In the genomic region with DNA sequence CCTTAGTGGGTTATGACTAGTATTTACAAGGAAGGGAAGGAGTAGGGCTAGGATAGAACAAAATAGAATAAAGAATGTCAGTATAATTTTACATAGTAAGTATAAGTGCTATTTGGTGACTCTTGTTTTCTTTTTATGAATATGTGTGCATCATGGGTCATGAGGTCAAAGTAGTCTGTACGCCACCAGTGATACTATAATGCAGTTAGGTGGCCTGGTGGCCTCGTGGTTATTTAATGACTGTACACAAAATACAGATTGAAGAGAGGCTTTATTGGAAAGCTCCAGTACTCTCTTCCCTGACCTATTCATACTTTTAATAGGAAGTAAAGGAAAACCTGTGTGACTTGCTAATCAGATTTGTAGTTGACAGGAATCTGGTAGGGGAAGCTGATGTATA, we compare ENCODE assay signal across 25 cellular contexts. TPM values are rescaled to one million over a fixed set of nuclear protein-coding genes. Genes with fewer than 3 reads are reported as not detected.
DNase-seq lines count a peak whose midpoint lies in the region; ATAC-seq and TF ChIP-seq lines count a peak whose summit lies in the region.
"Had no signal": no experiment of that assay in that cellular context is flagged by ENCODE, and none has a peak within 500 bp of the region (broad histone marks: within the 10 kb centered on the region; RNA-seq: fewer than 3 reads in every experiment).

No MANE protein-coding gene starts in this region.

- no peak overlapping the region for H3K27ac ChIP-seq in CD4-positive, CD25-positive, alpha-beta regulatory T cell (ENCODE audit: insufficient read depth, low read length, poor library complexity, severe bottlenecking)
- no peak overlapping the region for H3K27ac ChIP-seq in CD8-positive, alpha-beta T cell (ENCODE audit: low read depth, low read length)
- H3K27ac ChIP-seq in VCaP (peak overlapping the region; percentile 94), substantia nigra (ENCODE audit: low read depth, low read length, poor library complexity, severe bottlenecking) (no peak overlapping the region)
- H3K27ac ChIP-seq: GM23248, left ventricle myocardium inferior, suprapubic skin had no signal

- TF ChIP-seq POLR2A in erythroblast (IDR thresholded peaks at IDR 0.05; ENCODE audit: low read length): no peak

- no peaks in the 10 kb centered on the region for H3K9me3 Mint-ChIP-seq in CD4-positive, CD25-positive, alpha-beta regulatory T cell
- no peaks in the 10 kb centered on the region for H3K9me3 Mint-ChIP-seq in CD8-positive, alpha-beta T cell
- H3K9me3 Mint-ChIP-seq: effector memory CD8-positive, alpha-beta T cell; naive B cell; stimulated activated memory B cell treated with anti-CD40 and anti-IgM and Interleukin-4, amounts not matched to agents 10 μg/mL and 1 μg/mL and 100 μg/mL, for 72 hours; WTC11 had no signal

- H3K36me3 Mint-ChIP-seq in CD4-positive, CD25-positive, alpha-beta regulatory T cell: peaks cover 8% of the 10 kb centered on the region
- H3K36me3 Mint-ChIP-seq in CD8-positive, alpha-beta T cell: peaks cover 42% of the 10 kb centered on the region

- TF ChIP-seq CTCF in CD8-positive, alpha-beta T cell (IDR thresholded peaks at IDR 0.05): no peak
- TF ChIP-seq CTCF in VCaP (conservative IDR thresholded peaks at IDR 0.05) (no peak), mucosa of descending colon (IDR thresholded peaks at IDR 0.05) (no peak)

- H3K27me3 Mint-ChIP-seq in CD4-positive, CD25-positive, alpha-beta regulatory T cell: no peaks in the 10 kb centered on the region
- H3K27me3 Mint-ChIP-seq in CD8-positive, alpha-beta T cell (ENCODE audit: low read depth): no peaks in the 10 kb centered on the region
- H3K27me3 Mint-ChIP-seq: effector memory CD8-positive, alpha-beta T cell; naive B cell; stimulated activated memory B cell treated with anti-CD40 and anti-IgM and Interleukin-4, amounts not matched to agents 10 μg/mL and 1 μg/mL and 100 μg/mL, for 72 hours had no signal

- intact Hi-C loops in CD8-positive, alpha-beta T cell (cut with DNase I, micrococcal nuclease): no loop called here
- intact Hi-C loops in mucosa of descending colon (cut with DNase I, micrococcal nuclease): no loop called here

- CTCF ChIA-PET in CD8-positive, alpha-beta T cell (lab: Charles Lee): interaction anchor here (1.9 to 2.0 kb wide), 2 partner anchors 17 to 59 kb away, joined by 4 to 5 read pairs; no protein-coding TSS in a partner anchor

- H3K27ac Mint-ChIP-seq in CD4-positive, CD25-positive, alpha-beta regulatory T cell: peak overlapping the region in 2 of 3 donors; percentile 8 to 83
- H3K27ac Mint-ChIP-seq in CD8-positive, alpha-beta T cell: peak overlapping the region; percentile 1
- H3K27ac Mint-ChIP-seq: stimulated activated memory B cell treated with anti-CD40 and anti-IgM and Interleukin-4, amounts not matched to agents 10 μg/mL and 1 μg/mL and 100 μg/mL, for 72 hours; WTC11 had no signal

- peaks cover 9% of the 10 kb centered on the region for H3K36me3 ChIP-seq in CD4-positive, CD25-positive, alpha-beta regulatory T cell (ENCODE audit: control insufficient read depth, insufficient read depth, low read length)
- no peaks in the 10 kb centered on the region for H3K36me3 ChIP-seq in CD8-positive, alpha-beta T cell (ENCODE audit: insufficient read depth, low read length)
- H3K36me3 ChIP-seq in mucosa of descending colon (ENCODE audit: low read depth): no peaks in the 10 kb centered on the region

- no peaks in the 10 kb centered on the region for H3K9me3 ChIP-seq in CD4-positive, CD25-positive, alpha-beta regulatory T cell (ENCODE audit: control insufficient read depth in 2 of 2, low read length in 2 of 2)
- H3K9me3 ChIP-seq in CD8-positive, alpha-beta T cell (ENCODE audit: low read length): no peaks in the 10 kb centered on the region
- H3K9me3 ChIP-seq in mucosa of descending colon: no peaks in the 10 kb centered on the region
- H3K9me3 ChIP-seq: left ventricle myocardium inferior, suprapubic skin had no signal

- DNase-seq in CD4-positive, CD25-positive, alpha-beta regulatory T cell: no peak
- DNase-seq in CD8-positive, alpha-beta T cell: no peak
- DNase-seq in mucosa of descending colon (no peak), substantia nigra (lab: John Stamatoyannopoulos, UW) (no peak), erythroblast (lab: John Stamatoyannopoulos, UW) (no peak)
- DNase-seq: activated CD4-positive, alpha-beta T cell treated with anti-CD3 and anti-CD28 coated beads, Interleukin-2, amount 50 U/mL, for 4 hours; C1 segment of cervical spinal cord; caudate nucleus; effector memory CD8-positive, alpha-beta T cell; glutamatergic neuron; GM23248; left ventricle myocardium inferior; naive B cell; NCI-H1092; NCI-H1694; NCI-H748 treated with DMSO at 0.1 percent for 48 hours; occipital lobe; stimulated activated CD4-positive, alpha-beta T cell treated with anti-CD3 and anti-CD28 coated beads, Interleukin-15, amount 100 ng/mL, for 24 hours; stimulated activated CD4-positive, alpha-beta T cell treated with anti-CD3 and anti-CD28 coated beads, Interleukin-4, amount 100 ng/mL, for 4 hours had no signal

- POLR2A ChIA-PET in CD8-positive, alpha-beta T cell (lab: Charles Lee): no interaction called here

- no peaks in the 10 kb centered on the region for H3K27me3 ChIP-seq in CD4-positive, CD25-positive, alpha-beta regulatory T cell (ENCODE audit: control insufficient read depth, insufficient read depth, low read length)
- H3K27me3 ChIP-seq in CD8-positive, alpha-beta T cell (ENCODE audit: insufficient read depth, low read length): no peaks in the 10 kb centered on the region
- H3K27me3 ChIP-seq: suprapubic skin had no signal

- H3K4me3 Mint-ChIP-seq in CD4-positive, CD25-positive, alpha-beta regulatory T cell: peak overlapping the region in 1 of 4 donors; percentile 3
- H3K4me3 Mint-ChIP-seq in CD8-positive, alpha-beta T cell: no peak overlapping the region
- H3K4me3 Mint-ChIP-seq: effector memory CD8-positive, alpha-beta T cell; naive B cell; stimulated activated memory B cell treated with anti-CD40 and anti-IgM and Interleukin-4, amounts not matched to agents 10 μg/mL and 1 μg/mL and 100 μg/mL, for 72 hours; WTC11 had no signal

- H3K4me1 ChIP-seq in CD4-positive, CD25-positive, alpha-beta regulatory T cell (ENCODE audit: control insufficient read depth, insufficient read depth, low read length, poor library complexity, severe bottlenecking): peaks cover 39% of the 10 kb centered on the region
- peaks cover 39% of the 10 kb centered on the region for H3K4me1 ChIP-seq in CD8-positive, alpha-beta T cell (ENCODE audit: insufficient read depth, low read length)
- peaks cover 45% of the 10 kb centered on the region for H3K4me1 ChIP-seq in mucosa of descending colon (ENCODE audit: low read depth)

- no peak for ATAC-seq in CD4-positive, CD25-positive, alpha-beta regulatory T cell (ENCODE audit: low read depth in 2 of 2)
- no peak for ATAC-seq in CD8-positive, alpha-beta T cell
- ATAC-seq in mucosa of descending colon (peak; percentile 33), HG02678 (IDR thresholded peaks at IDR 0.05; ENCODE audit: unreplicated experiment) (no peak), HG03354 (IDR thresholded peaks at IDR 0.05; ENCODE audit: poor library complexity, severe bottlenecking, unreplicated experiment) (no peak)
- ATAC-seq: effector memory CD8-positive, alpha-beta T cell; stimulated activated memory B cell treated with anti-CD40 and anti-IgM and Interleukin-4, amounts not matched to agents 10 μg/mL and 1 μg/mL and 100 μg/mL, for 72 hours; WTC11 had no signal

- H3K4me3 ChIP-seq in CD4-positive, CD25-positive, alpha-beta regulatory T cell (ENCODE audit: low read depth, low read length): no peak overlapping the region
- no peak overlapping the region for H3K4me3 ChIP-seq in CD8-positive, alpha-beta T cell (ENCODE audit: low read depth, low read length)
- no peak overlapping the region for H3K4me3 ChIP-seq in mucosa of descending colon
- H3K4me3 ChIP-seq: GM23248, left ventricle myocardium inferior, suprapubic skin had no signal

- H3K4me1 Mint-ChIP-seq in CD4-positive, CD25-positive, alpha-beta regulatory T cell: peaks cover 58 to 77% (median 70%) of the 10 kb centered on the region in 4 donors
- peaks cover 67% of the 10 kb centered on the region for H3K4me1 Mint-ChIP-seq in CD8-positive, alpha-beta T cell (ENCODE audit: low read depth)

RNA-seq across cellular contexts. Expression of a gene that starts 27.3 kb away (rescaled TPM):
- total RNA-seq in CD4-positive, CD25-positive, alpha-beta regulatory T cell: 114 TPM
- polyA plus RNA-seq in CD4-positive, CD25-positive, alpha-beta regulatory T cell: 10 to 100 TPM; 64.3 to 88.4 (median 78.3) TPM
- 10 to 100 TPM; 36.4 to 42.6 TPM for total RNA-seq in CD8-positive, alpha-beta T cell
- total RNA-seq in mucosa of descending colon: 100 to 1,000 TPM; 112 to 155 (median 115) TPM
